Comparison of ENCODE assay signal across 8 cellular contexts in the genomic region with DNA sequence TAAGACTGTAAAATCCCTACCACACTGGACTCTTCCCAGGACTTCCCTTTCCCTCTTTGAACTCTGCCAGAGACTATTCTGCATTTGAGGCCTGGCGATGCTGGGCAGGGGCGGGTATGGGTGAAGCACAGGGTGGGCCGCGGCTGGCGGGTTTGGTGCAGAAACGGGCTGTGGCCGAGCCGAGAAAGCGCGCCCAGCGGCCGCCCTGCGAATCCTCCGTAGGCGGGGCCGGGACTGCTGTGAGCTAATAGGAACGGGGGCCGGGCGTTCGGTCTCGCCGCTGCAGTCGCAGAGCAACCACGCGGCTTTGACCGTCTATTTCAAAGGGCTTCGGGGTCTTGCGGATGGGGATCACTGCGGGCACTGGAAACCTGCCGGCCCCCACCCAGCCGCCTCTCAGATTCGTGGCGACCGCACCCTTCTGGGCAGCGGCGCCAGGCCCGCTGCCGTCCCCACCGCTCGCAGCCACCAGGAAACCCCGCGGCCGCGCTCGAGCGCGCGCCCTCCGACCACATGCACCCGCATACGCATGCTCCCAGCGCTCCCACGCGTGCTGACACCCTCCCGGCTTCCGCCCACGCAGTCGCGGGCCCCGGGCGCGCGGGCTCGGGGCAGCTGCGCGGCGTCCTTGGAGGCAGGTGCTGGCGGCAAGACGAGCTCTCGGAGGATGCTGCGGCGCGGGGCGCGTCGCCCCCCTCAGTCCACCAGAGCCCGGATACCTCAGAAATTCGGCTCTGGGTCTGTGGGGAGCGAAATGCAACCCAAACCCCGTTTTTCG. TPM values are rescaled to one million over a fixed set of nuclear protein-coding genes. Genes with fewer than 3 reads are reported as not detected.
A peak's percentile ranks its signal among the peaks of the same experiment; 100 is the strongest.
DNase-seq lines count a peak whose midpoint lies in the region; ATAC-seq and TF ChIP-seq lines count a peak whose summit lies in the region.

No MANE protein-coding gene starts in this region.

- peak overlapping the region; percentile 88 for H3K4me3 Mint-ChIP-seq in endodermal cell

- peak overlapping the region; percentile 94 for H3K27ac Mint-ChIP-seq in endodermal cell

- DNase-seq in COLO668 (lab: John Stamatoyannopoulos, UW; ENCODE audit: unreplicated experiment) (peak; percentile 95), NOMO-1 (lab: John Stamatoyannopoulos, UW; ENCODE audit: unreplicated experiment in 2 of 2) (peak; percentile 85 to 86), endodermal cell (peak; percentile 96)
- DNase-seq in activated CD8-positive, alpha-beta memory T cell treated with anti-CD3 and anti-CD28 coated beads, Interleukin-2, amount 50 U/mL, for 24 hours (ENCODE audit: extremely low read depth): peak; percentile 57
- DNase-seq in stimulated activated CD8-positive, alpha-beta memory T cell treated with anti-CD3 and anti-CD28 coated beads, Interleukin-15, amount 100 ng/mL, for 24 hours (ENCODE audit: low read depth): peak; percentile 67

- TF ChIP-seq CTCF in endodermal cell (conservative IDR thresholded peaks at IDR 0.05): peak; percentile 57

- H3K4me1 Mint-ChIP-seq in endodermal cell: peaks cover 13% of the 10 kb centered on the region

- no peaks in the 10 kb centered on the region for H3K27me3 Mint-ChIP-seq in endodermal cell (ENCODE audit: insufficient read depth)

- ATAC-seq in GM19438 (IDR thresholded peaks at IDR 0.05; ENCODE audit: low read depth, unreplicated experiment) (peak; percentile 50), HG03565 (IDR thresholded peaks at IDR 0.05; ENCODE audit: unreplicated experiment) (peak; percentile 35)

- no peaks in the 10 kb centered on the region for H3K27me3 ChIP-seq in endodermal cell (ENCODE audit: control insufficient read depth, insufficient read depth, low read length, poor library complexity, severe bottlenecking)

- H3K36me3 Mint-ChIP-seq in endodermal cell (ENCODE audit: low read depth): peaks cover 22% of the 10 kb centered on the region

- H3K4me1 ChIP-seq in endodermal cell (ENCODE audit: control insufficient read depth, insufficient read depth, low read length) (no peaks in the 10 kb centered on the region), mesodermal cell (ENCODE audit: control insufficient read depth, insufficient read depth, low read length, poor library complexity, severe bottlenecking) (peaks cover 10% of the 10 kb centered on the region)

- H3K9me3 Mint-ChIP-seq in endodermal cell: peaks cover 22% of the 10 kb centered on the region

- WGBS in endodermal cell (ENCODE audit: insufficient coverage in 1 of 2, insufficient read length in 1 of 2), 2 experiments: 0 to 2% methylated on average over 10 to 81 of the region's 81 CpGs
- WGBS in mesodermal cell (ENCODE audit: insufficient coverage in 2 of 2), 2 experiments: 0 to 1% methylated on average over 58 to 67 of the region's 81 CpGs

- peaks cover 24% of the 10 kb centered on the region for H3K9me3 ChIP-seq in endodermal cell (ENCODE audit: control insufficient read depth, low read length)
- H3K9me3 ChIP-seq in mesodermal cell (ENCODE audit: control insufficient read depth, low read length): peaks cover 8% of the 10 kb centered on the region

- H3K36me3 ChIP-seq in endodermal cell (ENCODE audit: control insufficient read depth, insufficient read depth, low read length) (no peaks in the 10 kb centered on the region), mesodermal cell (ENCODE audit: control insufficient read depth, insufficient read depth, low read length) (no peaks in the 10 kb centered on the region)

- H3K27ac ChIP-seq in endodermal cell (ENCODE audit: low read depth, low read length): peak overlapping the region; percentile 88
- H3K27ac ChIP-seq in mesodermal cell (ENCODE audit: low read depth, low read length, severe bottlenecking): peak overlapping the region; percentile 97

- H3K4me3 ChIP-seq in endodermal cell (ENCODE audit: low read length) (peak overlapping the region; percentile 83), mesodermal cell (ENCODE audit: extremely low read depth, insufficient read depth, low read length, poor library complexity, severe bottlenecking) (peak overlapping the region; percentile 73)

- H3K9ac ChIP-seq in endodermal cell (ENCODE audit: extremely low read depth, low read length, poor library complexity, severe bottlenecking): peak overlapping the region; percentile 78

RNA-seq across cellular contexts. Expression of a gene that starts 32.7 kb away (rescaled TPM):
- 10 to 100 TPM; 56.2 to 74.7 TPM for total RNA-seq in endodermal cell
- 52.6 TPM for polyA plus RNA-seq in endodermal cell (2013, experiment 1 of 2)
- polyA plus RNA-seq in endodermal cell (2013, experiment 2 of 2): 58.7 TPM
- 41.9 TPM for polyA plus RNA-seq in mesodermal cell (2013, experiment 1 of 2)
- 57.3 TPM for polyA plus RNA-seq in mesodermal cell (2013, experiment 2 of 2)

Comparison
In these comparisons a context has a peak if more than half of its experiments do, and no peak if none do; other contexts are left out.
1. Peak in every context shown above with its lines: DNase-seq, ATAC-seq, H3K4me3 ChIP-seq and H3K27ac ChIP-seq.